Comparison of ENCODE assay signal across 10 cellular contexts in genomic region chr3:152385761-152386160, GRCh38.
DNase-seq lines count a peak whose midpoint lies in the region; ATAC-seq lines count a peak whose summit lies in the region.
"Had no signal": no experiment of that assay in that cellular context is flagged by ENCODE, and none has a peak within 500 bp of the region (broad histone marks: within the 10 kb centered on the region; RNA-seq: fewer than 3 reads in every experiment).

No MANE protein-coding gene starts in this region.

- peaks cover 29% of the 10 kb centered on the region for H3K4me1 Mint-ChIP-seq in activated T-helper 17 cell treated with anti-CD3 and anti-CD28 coated beads, Interleukin-2, amount 50 U/mL, for 72 hours

- DNase-seq in HAP-1 (ENCODE audit: low spot score in 2 of 2): peak; percentile 43 to 95
- DNase-seq in left ventricle myocardium superior: no peak
- no peak for DNase-seq in NCI-H2171 treated with DMSO at 0.1 percent for 48 hours (lab: John Stamatoyannopoulos, UW)
- DNase-seq in NCI-H2107 (lab: John Stamatoyannopoulos, UW): no peak
- no peak for DNase-seq in nucleus accumbens (lab: John Stamatoyannopoulos, UW)
- DNase-seq: NCI-H2029 treated with DMSO at 0.1 percent for 48 hours; stimulated activated naive B cell treated with anti-CD40 and anti-IgM and Interleukin-4, amounts not matched to agents 10 μg/mL and 1 μg/mL and 100 μg/mL, for 72 hours had no signal

- H3K4me3 ChIP-seq in HAP-1 (no peak overlapping the region), subcutaneous abdominal adipose tissue (ENCODE audit: low read depth in 1 of 5, low read length in 5 of 5) (no peak overlapping the region)

- H3K9ac ChIP-seq in subcutaneous abdominal adipose tissue (ENCODE audit: low read length in 5 of 5): no peak overlapping the region

- H3K4me1 ChIP-seq in HAP-1 (peaks cover 45% of the 10 kb centered on the region), subcutaneous abdominal adipose tissue (ENCODE audit: control insufficient read depth in 5 of 5, insufficient read depth in 5 of 5, low read length in 5 of 5) (peaks cover 0 to 44% (median 37%) of the 10 kb centered on the region in 5 donors)

- ATAC-seq in activated T-helper 17 cell treated with anti-CD3 and anti-CD28 coated beads, Interleukin-2, amount 50 U/mL, for 72 hours (replicated peaks): no peak
- ATAC-seq in left ventricle myocardium superior: peak; percentile 52
- ATAC-seq: stimulated activated naive B cell treated with anti-CD40 and anti-IgM and Interleukin-4, amounts not matched to agents 10 μg/mL and 1 μg/mL and 100 μg/mL, for 72 hours had no signal

- H3K4me3 Mint-ChIP-seq in activated T-helper 17 cell treated with anti-CD3 and anti-CD28 coated beads, Interleukin-2, amount 50 U/mL, for 72 hours: peak overlapping the region; percentile 16
- H3K4me3 Mint-ChIP-seq: neural crest cell; stimulated activated naive B cell treated with anti-CD40 and anti-IgM and Interleukin-4, amounts not matched to agents 10 μg/mL and 1 μg/mL and 100 μg/mL, for 72 hours had no signal

- H3K36me3 Mint-ChIP-seq in activated T-helper 17 cell treated with anti-CD3 and anti-CD28 coated beads, Interleukin-2, amount 50 U/mL, for 72 hours (ENCODE audit: low read depth): peaks cover 73% of the 10 kb centered on the region

- intact Hi-C loops in left ventricle myocardium superior (cut with micrococcal nuclease): no loop called here

- in situ Hi-C loops in HAP-1 (cut with MboI; ENCODE audit: low sequenced_read_pairs): no loop called here

- H3K36me3 ChIP-seq in HAP-1 (replicated peaks) (no peaks in the 10 kb centered on the region), subcutaneous abdominal adipose tissue (ENCODE audit: control insufficient read depth in 5 of 5, insufficient read depth in 5 of 5, low read length in 5 of 5) (peaks cover 0 to 3% (median 0%) of the 10 kb centered on the region in 5 donors)

- H3K27ac ChIP-seq in subcutaneous abdominal adipose tissue (ENCODE audit: low read depth, low read length): peak overlapping the region; percentile 81

- H3K27ac Mint-ChIP-seq in activated T-helper 17 cell treated with anti-CD3 and anti-CD28 coated beads, Interleukin-2, amount 50 U/mL, for 72 hours: no peak overlapping the region
- H3K27ac Mint-ChIP-seq: stimulated activated naive B cell treated with anti-CD40 and anti-IgM and Interleukin-4, amounts not matched to agents 10 μg/mL and 1 μg/mL and 100 μg/mL, for 72 hours had no signal

- no peaks in the 10 kb centered on the region for H3K27me3 Mint-ChIP-seq in activated T-helper 17 cell treated with anti-CD3 and anti-CD28 coated beads, Interleukin-2, amount 50 U/mL, for 72 hours
- H3K27me3 Mint-ChIP-seq: stimulated activated naive B cell treated with anti-CD40 and anti-IgM and Interleukin-4, amounts not matched to agents 10 μg/mL and 1 μg/mL and 100 μg/mL, for 72 hours had no signal

- no peaks in the 10 kb centered on the region for H3K27me3 ChIP-seq in HAP-1 (ENCODE audit: low read depth)
- H3K27me3 ChIP-seq in subcutaneous abdominal adipose tissue (ENCODE audit: control insufficient read depth in 5 of 5, insufficient read depth in 4 of 5, low read length in 5 of 5): no peaks in the 10 kb centered on the region

- no peaks in the 10 kb centered on the region for H3K9me3 Mint-ChIP-seq in activated T-helper 17 cell treated with anti-CD3 and anti-CD28 coated beads, Interleukin-2, amount 50 U/mL, for 72 hours
- H3K9me3 Mint-ChIP-seq: stimulated activated naive B cell treated with anti-CD40 and anti-IgM and Interleukin-4, amounts not matched to agents 10 μg/mL and 1 μg/mL and 100 μg/mL, for 72 hours had no signal

- H3K9me3 ChIP-seq in HAP-1: no peaks in the 10 kb centered on the region
- H3K9me3 ChIP-seq in subcutaneous abdominal adipose tissue (ENCODE audit: control insufficient read depth in 5 of 5, low read length in 5 of 5): no peaks in the 10 kb centered on the region

Comparison
In these comparisons a context has a peak if more than half of its experiments do, and no peak if none do; other contexts are left out.
1. DNase-seq: peak in HAP-1 (2 of 2); none in left ventricle myocardium superior (single experiment), NCI-H2171 treated with DMSO at 0.1 percent for 48 hours (single experiment), NCI-H2107 (single experiment) and nucleus accumbens (0 of 56).